Comparison of ENCODE assay signal across 9 cellular contexts in genomic region chr16:19885456-19886060, GRCh38. TPM values are rescaled to one million over a fixed set of nuclear protein-coding genes. Genes with fewer than 3 reads are reported as not detected.
DNase-seq lines count a peak whose midpoint lies in the region; ATAC-seq and TF ChIP-seq lines count a peak whose summit lies in the region.
"Had no signal": no experiment of that assay in that cellular context is flagged by ENCODE, and none has a peak within 500 bp of the region (broad histone marks: within the 10 kb centered on the region; RNA-seq: fewer than 3 reads in every experiment).

No MANE protein-coding gene starts in this region.

- CTCF ChIA-PET in OCI-LY7 (lab: Charles Lee; ENCODE audit: unreplicated experiment): no interaction called here

- H3K27me3 Mint-ChIP-seq in natural killer cell treated with Interleukin-12 subunit alpha and Interleukin-12 subunit beta and Interleukin-15 and Interleukin-18, amount 100 ng/mL, for 72 hours: peaks cover 31 to 40% of the 10 kb centered on the region in 2 donors

- no peaks in the 10 kb centered on the region for H4K20me1 ChIP-seq in OCI-LY7 (ENCODE audit: insufficient read depth, low read length)

- H3K4me1 ChIP-seq in ACC112 (ENCODE audit: control insufficient read depth, insufficient read depth, low read length, unreplicated experiment) (peaks cover 4% of the 10 kb centered on the region), OCI-LY7 (ENCODE audit: insufficient read depth, low read length, poor library complexity, severe bottlenecking) (no peaks in the 10 kb centered on the region)
- H3K4me1 ChIP-seq in effector memory CD4-positive, alpha-beta T cell (ENCODE audit: control insufficient read depth, insufficient read depth, low read length, poor library complexity, severe bottlenecking): peaks cover 29% of the 10 kb centered on the region

- H3K36me3 Mint-ChIP-seq in natural killer cell treated with Interleukin-12 subunit alpha and Interleukin-12 subunit beta and Interleukin-15 and Interleukin-18, amount 100 ng/mL, for 72 hours: no peaks in the 10 kb centered on the region

- H3K27ac ChIP-seq in ACC112 (ENCODE audit: low read depth, low read length) (no peak overlapping the region), OCI-LY7 (ENCODE audit: low read depth, low read length, poor library complexity, severe bottlenecking) (no peak overlapping the region)
- H3K27ac ChIP-seq in effector memory CD4-positive, alpha-beta T cell (ENCODE audit: insufficient read depth, low read length, poor library complexity, severe bottlenecking): no peak overlapping the region
- H3K27ac ChIP-seq: epithelial cell of prostate had no signal

- no peaks in the 10 kb centered on the region for H3K9me3 ChIP-seq in OCI-LY7 (ENCODE audit: low read length)
- no peaks in the 10 kb centered on the region for H3K9me3 ChIP-seq in effector memory CD4-positive, alpha-beta T cell (ENCODE audit: control insufficient read depth, low read length)

- H3K4me2 ChIP-seq in OCI-LY7 (ENCODE audit: low read length): peak overlapping the region; percentile 60; the same call in 1 of the 2 replicates

- H3K9me2 ChIP-seq in OCI-LY7 (ENCODE audit: insufficient read depth, low read length): no peaks in the 10 kb centered on the region

- H2AFZ ChIP-seq in ACC112 (ENCODE audit: low read length, unreplicated experiment) (peak overlapping the region; percentile 80), OCI-LY7 (ENCODE audit: low read length) (no peak overlapping the region)

- no TSS peak for BruUV-seq in OCI-LY7 (replicated peaks; lab: Mats Ljungman, UMichigan)

- no peaks in the 10 kb centered on the region for H3K79me2 ChIP-seq in ACC112 (ENCODE audit: control insufficient read depth, insufficient read depth, low read length, unreplicated experiment)
- no peaks in the 10 kb centered on the region for H3K79me2 ChIP-seq in OCI-LY7 (ENCODE audit: insufficient read depth, low read depth, low read length)

- no peaks in the 10 kb centered on the region for H3K9me3 Mint-ChIP-seq in natural killer cell treated with Interleukin-12 subunit alpha and Interleukin-12 subunit beta and Interleukin-15 and Interleukin-18, amount 100 ng/mL, for 72 hours

- no peaks in the 10 kb centered on the region for H3K36me3 ChIP-seq in ACC112 (ENCODE audit: insufficient read depth, low read length)
- H3K36me3 ChIP-seq in OCI-LY7 (ENCODE audit: insufficient read depth, low read length): no peaks in the 10 kb centered on the region
- no peaks in the 10 kb centered on the region for H3K36me3 ChIP-seq in effector memory CD4-positive, alpha-beta T cell (ENCODE audit: control insufficient read depth, insufficient read depth, low read length)

- no peak for TF ChIP-seq CTCF in OCI-LY7 (conservative IDR thresholded peaks at IDR 0.05; ENCODE audit: low read length)

- peak overlapping the region; percentile 70 for H3K4me3 Mint-ChIP-seq in natural killer cell treated with Interleukin-12 subunit alpha and Interleukin-12 subunit beta and Interleukin-15 and Interleukin-18, amount 100 ng/mL, for 72 hours

- POLR2A ChIA-PET in OCI-LY7 (lab: Charles Lee): no interaction called here

- intact Hi-C loops in OCI-LY7 (cut with micrococcal nuclease; ENCODE audit: unreplicated experiment): loop anchor here (1.0 kb wide), 2 partner anchors 284 to 326 kb away; no protein-coding TSS in a partner anchor

- peak; percentile 15 to 22 for ATAC-seq in natural killer cell treated with Interleukin-12 subunit alpha and Interleukin-12 subunit beta and Interleukin-15 and Interleukin-18, amount 100 ng/mL, for 72 hours
- no peak for ATAC-seq in HG03175 (IDR thresholded peaks at IDR 0.05; ENCODE audit: unreplicated experiment)
- no peak for ATAC-seq in HG03097 (IDR thresholded peaks at IDR 0.05; ENCODE audit: low FRiP score, unreplicated experiment)

- DNase-seq in OCI-LY7 (ENCODE audit: low spot score) (no peak), globus pallidus (ENCODE audit: low spot score) (no peak), NCI-H2081 treated with DMSO at 0.1 percent for 48 hours (lab: John Stamatoyannopoulos, UW) (no peak)
- no peak for DNase-seq in effector memory CD4-positive, alpha-beta T cell
- no peak for DNase-seq in natural killer cell treated with Interleukin-12 subunit alpha and Interleukin-12 subunit beta and Interleukin-15 and Interleukin-18, amount 100 ng/mL, for 72 hours (ENCODE audit: low spot score)

- peaks cover 14 to 17% of the 10 kb centered on the region in 2 donors for H3K4me1 Mint-ChIP-seq in natural killer cell treated with Interleukin-12 subunit alpha and Interleukin-12 subunit beta and Interleukin-15 and Interleukin-18, amount 100 ng/mL, for 72 hours (ENCODE audit: low read depth in 2 of 2)

- H3K4me3 ChIP-seq in ACC112 (ENCODE audit: low read depth, low read length) (peak overlapping the region; percentile 69), OCI-LY7 (ENCODE audit: low read depth, low read length, poor library complexity, severe bottlenecking) (no peak overlapping the region)
- peak overlapping the region; percentile 49 for H3K4me3 ChIP-seq in effector memory CD4-positive, alpha-beta T cell (ENCODE audit: insufficient read depth, low read depth, low read length, poor library complexity, severe bottlenecking)

- no peak overlapping the region for H3K27ac Mint-ChIP-seq in natural killer cell treated with Interleukin-12 subunit alpha and Interleukin-12 subunit beta and Interleukin-15 and Interleukin-18, amount 100 ng/mL, for 72 hours

- peaks cover 30% of the 10 kb centered on the region for H3K27me3 ChIP-seq in ACC112 (ENCODE audit: insufficient read depth, low read length)
- H3K27me3 ChIP-seq in effector memory CD4-positive, alpha-beta T cell (replicated peaks; ENCODE audit: control insufficient read depth, insufficient read depth, low read length, poor library complexity, severe bottlenecking): peaks cover 27% of the 10 kb centered on the region

RNA-seq across cellular contexts. Expression of gene GPRC5B, which starts 0.9 kb away (rescaled TPM):
- not detected in 2 replicates for total RNA-seq in OCI-LY7 (2014; rRNA removed; shearing (Covaris generic))
- not detected in 2 replicates for total RNA-seq in OCI-LY7 (2022)
- not detected for total RNA-seq in natural killer cell treated with Interleukin-12 subunit alpha and Interleukin-12 subunit beta and Interleukin-15 and Interleukin-18, amount 100 ng/mL, for 72 hours

Comparison
In these comparisons a context has a peak if more than half of its experiments do, and no peak if none do; other contexts are left out.
1. ATAC-seq: peak in natural killer cell treated with Interleukin-12 subunit alpha and Interleukin-12 subunit beta and Interleukin-15 and Interleukin-18, amount 100 ng/mL, for 72 hours (2 of 2); none in HG03175 (single experiment) and HG03097 (single experiment).